In the genomic region with DNA sequence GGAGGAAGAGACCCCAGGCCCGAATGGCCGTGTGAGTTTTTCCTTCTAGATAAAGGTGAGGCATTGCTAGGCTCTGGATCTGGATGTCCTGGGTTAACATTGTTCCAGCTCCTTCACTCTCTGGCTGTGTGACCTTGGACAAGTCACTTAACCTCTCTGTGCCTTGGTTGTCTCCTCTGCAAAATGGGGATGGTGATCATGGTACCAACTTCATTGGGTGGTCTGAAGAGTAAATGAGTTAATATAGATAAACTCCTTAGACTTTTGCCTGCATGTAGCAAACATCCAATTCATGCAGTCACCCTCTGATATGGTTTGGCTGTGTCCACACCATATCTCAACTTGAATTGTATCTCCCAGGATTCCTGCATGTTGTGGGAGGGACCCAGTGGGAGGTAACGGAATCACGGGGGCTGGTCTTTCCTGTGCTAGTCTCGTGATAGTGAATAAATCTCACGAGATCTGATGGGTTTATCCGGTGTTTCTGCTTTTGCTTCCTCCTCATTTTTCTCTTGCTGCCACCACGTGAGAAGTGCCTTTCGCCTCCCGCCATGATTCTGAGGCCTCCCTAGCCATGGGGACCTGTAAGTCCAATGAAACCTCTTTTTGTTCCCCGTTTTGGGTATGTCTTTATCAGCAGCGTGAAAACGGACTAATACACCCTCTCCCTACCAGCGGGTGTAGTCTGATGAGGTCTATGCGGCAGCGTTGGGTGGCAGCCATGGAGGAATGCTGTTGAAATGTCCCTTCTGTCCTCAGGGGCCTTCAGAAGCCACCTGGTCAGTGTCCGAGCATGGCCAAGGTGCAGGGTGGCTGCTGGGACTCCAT, we compare ENCODE assay signal across 21 cellular contexts.
A peak's percentile ranks its signal among the peaks of the same experiment; 100 is the strongest.
DNase-seq lines count a peak whose midpoint lies in the region; ATAC-seq, FAIRE-seq and TF ChIP-seq lines count a peak whose summit lies in the region.
"Had no signal": no experiment of that assay in that cellular context is flagged by ENCODE, and none has a peak within 500 bp of the region (broad histone marks: within the 10 kb centered on the region; RNA-seq: fewer than 3 reads in every experiment).

No MANE protein-coding gene starts in this region.

- H4K20me1 ChIP-seq in HepG2 (ENCODE audit: insufficient read depth, low read length), result no peaks in the 10 kb centered on the region
- H4K20me1 ChIP-seq in H1 (replicated peaks in 1 of 2; ENCODE audit: control insufficient read depth in 1 of 2, insufficient read depth in 2 of 2, low read length in 2 of 2), result no peaks in the 10 kb centered on the region

- no peaks in the 10 kb centered on the region for H3K36me3 Mint-ChIP-seq in activated naive CD4-positive, alpha-beta T cell treated with anti-CD3 and anti-CD28 coated beads, Interleukin-2, amount 10 ng/mL, durations not matched to agents 7 days and 5 days
- H3K36me3 Mint-ChIP-seq: IgD-negative memory B cell had no signal

- H2BK5ac ChIP-seq in H1 (ENCODE audit: low read depth, low read length), result no peak overlapping the region
- H2BK5ac ChIP-seq in neuronal stem cell (ENCODE audit: low read length), result no peak overlapping the region

- DNase-seq in HepG2 (ENCODE audit: low spot score) (no peak), right lobe of liver (no peak), SK-MEL-5 (ENCODE audit: low read depth, low spot score) (peak; percentile 43), H1 (ENCODE audit: low read depth in 1 of 2, low spot score in 2 of 2) (no peak), neuronal stem cell (ENCODE audit: low spot score) (no peak), germinal center (ENCODE audit: low spot score) (no peak), left ventricle myocardium superior (no peak)
- DNase-seq in activated naive CD4-positive, alpha-beta T cell treated with anti-CD3 and anti-CD28 coated beads, Interleukin-2, amount 10 ng/mL, durations not matched to agents 7 days and 5 days, result no peak
- DNase-seq: AML-193; CD4-positive, alpha-beta T cell; DMS79 treated with DMSO at 0.1 percent for 48 hours; GF-D8; GM23248; H7; KG1 had no signal

- TF ChIP-seq POLR2A in HepG2 (IDR thresholded peaks at IDR 0.05; ENCODE audit: insufficient read depth in 1 of 2, low read depth in 2 of 2, low read length in 2 of 2), result no peak
- TF ChIP-seq POLR2A in right lobe of liver (IDR thresholded peaks at IDR 0.05), result no peak
- no peak for TF ChIP-seq POLR2A in H1 (IDR thresholded peaks at IDR 0.05; ENCODE audit: control extremely low read depth in 1 of 2, low read depth in 2 of 2, low read length in 2 of 2)

- intact Hi-C loops in HepG2 (cut with micrococcal nuclease; ENCODE audit: unreplicated experiment), result no loop called here
- intact Hi-C loops in right lobe of liver (cut with DNase I), result no loop called here
- intact Hi-C loops in left ventricle myocardium superior (cut with micrococcal nuclease), result no loop called here

- no peak overlapping the region for H3K4me3 Mint-ChIP-seq in activated naive CD4-positive, alpha-beta T cell treated with anti-CD3 and anti-CD28 coated beads, Interleukin-2, amount 10 ng/mL, durations not matched to agents 7 days and 5 days
- H3K4me3 Mint-ChIP-seq: CD4-positive, alpha-beta T cell; IgD-negative memory B cell had no signal

- in situ Hi-C loops in HepG2 (cut with HindIII; ENCODE audit: extremely low pct_ligation_motif_present, low pct_unique_long_range_greater_than_20kb) (no loop called here), SK-MEL-5 (cut with HindIII; ENCODE audit: low pct_unique_long_range_greater_than_20kb, low sequenced_read_pairs) (no loop called here)

- H3K23me2 ChIP-seq in H1 (ENCODE audit: low read depth, low read length), result no peaks in the 10 kb centered on the region

- H3K27me3 ChIP-seq in HepG2 (ENCODE audit: control insufficient read depth in 1 of 2, insufficient read depth in 2 of 2, low read length in 2 of 2), result peaks cover 0 to 8% of the 10 kb centered on the region in 2 experiments; a peak in 1 of 5 replicates
- H3K27me3 ChIP-seq in right lobe of liver, result no peaks in the 10 kb centered on the region
- no peaks in the 10 kb centered on the region; a peak in 1 of 7 replicates for H3K27me3 ChIP-seq in H1 (replicated peaks in 1 of 4; ENCODE audit: control insufficient read depth in 3 of 4, extremely low read depth in 1 of 4, insufficient read depth in 3 of 4, low read length in 3 of 4)
- no peaks in the 10 kb centered on the region for H3K27me3 ChIP-seq in neuronal stem cell (ENCODE audit: control insufficient read depth in 3 of 3, insufficient read depth in 3 of 3, low read depth in 1 of 3, low read length in 3 of 3)

- H3K27me3 Mint-ChIP-seq in activated naive CD4-positive, alpha-beta T cell treated with anti-CD3 and anti-CD28 coated beads, Interleukin-2, amount 10 ng/mL, durations not matched to agents 7 days and 5 days, result no peaks in the 10 kb centered on the region
- H3K27me3 Mint-ChIP-seq: CD4-positive, alpha-beta T cell had no signal

- H3K4me2 ChIP-seq in HepG2 (ENCODE audit: low read depth, low read length) (no peak overlapping the region), H1 (ENCODE audit: insufficient read depth in 1 of 2, low read depth in 2 of 2, low read length in 2 of 2) (no peak overlapping the region), neuronal stem cell (ENCODE audit: insufficient read depth, low read length, poor library complexity, severe bottlenecking) (no peak overlapping the region)
- H3K4me2 ChIP-seq: A549 had no signal

- H3K79me1 ChIP-seq in H1 (ENCODE audit: low read depth, low read length) (no peaks in the 10 kb centered on the region), neuronal stem cell (ENCODE audit: low read depth, low read length) (no peaks in the 10 kb centered on the region)

- no peak overlapping the region for H3K23ac ChIP-seq in H1 (ENCODE audit: insufficient read length)
- H3K23ac ChIP-seq in neuronal stem cell (ENCODE audit: low read depth, low read length, poor library complexity), result no peak overlapping the region

- POLR2A ChIA-PET in HepG2 (lab: Yijun Ruan, JAX) (no interaction called here), H1 (lab: Charles Lee; ENCODE audit: partially characterized antibody) (no interaction called here)

- WGBS in HepG2 (ENCODE audit: low lambda C conversion rate), result 23% methylated on average over 14 of the region's 17 CpGs
- 73% methylated on average over 16 of the region's 17 CpGs for WGBS in right lobe of liver (ENCODE audit: insufficient coverage, low coverage, low lambda C conversion rate, missing lambda C conversion rate)
- 86% methylated on average over 17 of the region's 17 CpGs; no CpG with 5 or more reads in 1 of the 2 experiments for WGBS in H1 (ENCODE audit: extremely low coverage in 1 of 2, insufficient coverage in 1 of 2, insufficient read length in 1 of 2, insufficient replicate concordance in 2 of 2, low coverage in 1 of 2, low lambda C conversion rate in 2 of 2, missing lambda C conversion rate in 1 of 2), 2 experiments
- WGBS in neuronal stem cell (ENCODE audit: extremely low coverage in 2 of 2, insufficient read length in 2 of 2, insufficient replicate concordance in 1 of 2), 2 donors, result no CpG with 5 or more reads among the region's 17 CpGs

- no peaks in the 10 kb centered on the region for H3K4me1 Mint-ChIP-seq in activated naive CD4-positive, alpha-beta T cell treated with anti-CD3 and anti-CD28 coated beads, Interleukin-2, amount 10 ng/mL, durations not matched to agents 7 days and 5 days
- H3K4me1 Mint-ChIP-seq: IgD-negative memory B cell had no signal

- H2AK5ac ChIP-seq in H1 (ENCODE audit: low read depth, low read length) (no peak overlapping the region), neuronal stem cell (ENCODE audit: low read depth, low read length) (peak overlapping the region; percentile 30)

- no peak for TF ChIP-seq EP300 in HepG2 (IDR thresholded peaks at IDR 0.05; ENCODE audit: low read depth in 2 of 2, low read length in 2 of 2)
- no peak for TF ChIP-seq EP300 in HepG2 (CRISPR knock-in tag; IDR thresholded peaks at IDR 0.05; ENCODE audit: borderline replicate concordance)
- no peak for TF ChIP-seq EP300 in H1 (IDR thresholded peaks at IDR 0.05; ENCODE audit: borderline replicate concordance in 1 of 2, low read depth in 2 of 2, low read length in 2 of 2)

- H3K4ac ChIP-seq in H1 (replicated peaks; ENCODE audit: insufficient read length, low read depth, low read length) (no peak overlapping the region), neuronal stem cell (ENCODE audit: low read length) (no peak overlapping the region)

- H3K79me2 ChIP-seq in HepG2 (ENCODE audit: insufficient read depth, low read length), result no peaks in the 10 kb centered on the region
- no peaks in the 10 kb centered on the region for H3K79me2 ChIP-seq in H1 (ENCODE audit: control insufficient read depth in 1 of 2, insufficient read depth in 2 of 2, low read length in 2 of 2)

- no peak for TF ChIP-seq CTCF in HepG2 (CRISPR knock-in tag; IDR thresholded peaks at IDR 0.05)
- TF ChIP-seq CTCF in right lobe of liver (IDR thresholded peaks at IDR 0.05), result no peak
- TF ChIP-seq CTCF in H1 (IDR thresholded peaks at IDR 0.05; ENCODE audit: control extremely low read depth in 1 of 3, insufficient read depth in 1 of 3, low read depth in 1 of 3, low read length in 3 of 3), result no peak

- CTCF ChIA-PET in HepG2 (lab: Yijun Ruan, JAX; ENCODE audit: low intra/inter-chr PET ratio, low total read pairs) (no interaction called here), H1 (lab: Charles Lee; ENCODE audit: partially characterized antibody) (interaction anchor here (1.3 kb wide), 1 partner anchor 82 kb away, joined by 3 read pairs; no protein-coding TSS in a partner anchor)
- CTCF ChIA-PET in activated naive CD4-positive, alpha-beta T cell treated with anti-CD3 and anti-CD28 coated beads, Interleukin-2, amount 10 ng/mL, durations not matched to agents 7 days and 5 days (lab: Charles Lee), result no interaction called here

- H4K5ac ChIP-seq in H1 (ENCODE audit: insufficient read length, low read depth, low read length), result no peak overlapping the region

- FAIRE-seq in HepG2 (lab: Jason Lieb, UNC), result no peak
- FAIRE-seq in H1 (lab: Jason Lieb, UNC), result no peak
- FAIRE-seq: A549, HTR-8/SVneo had no signal

- BruUV-seq in HepG2 (replicated peaks; lab: Mats Ljungman, UMichigan), result no TSS peak

- no peak overlapping the region for H2BK20ac ChIP-seq in H1 (ENCODE audit: low read length)

- H3K4me3 ChIP-seq in HepG2 (replicated peaks in 1 of 3; ENCODE audit: insufficient read depth in 1 of 3, low read depth in 2 of 3, low read length in 3 of 3) (no peak overlapping the region), right lobe of liver (no peak overlapping the region), H1 (ENCODE audit: extremely low read depth in 1 of 4, insufficient read depth in 2 of 4, low read depth in 3 of 4, low read length in 4 of 4) (no peak overlapping the region), neuronal stem cell (ENCODE audit: low read length in 2 of 2) (no peak overlapping the region)
- H3K4me3 ChIP-seq: A549, GM23248 had no signal

- no peak for TF ChIP-seq RAD21 in HepG2 (CRISPR knock-in tag; IDR thresholded peaks at IDR 0.05)
- TF ChIP-seq RAD21 in H1 (IDR thresholded peaks at IDR 0.05 in 1 of 2, conservative IDR thresholded peaks at IDR 0.05 in 1 of 2; ENCODE audit: low read depth in 2 of 2, low read length in 2 of 2), result no peak

- no peak for ATAC-seq in HepG2
- ATAC-seq in right lobe of liver, result no peak
- ATAC-seq in left ventricle myocardium superior, result no peak
- ATAC-seq: A549 had no signal

- H3K14ac ChIP-seq in H1 (ENCODE audit: insufficient read length) (no peak overlapping the region), neuronal stem cell (ENCODE audit: low read length) (no peak overlapping the region)

- no peak overlapping the region for H2BK120ac ChIP-seq in H1 (replicated peaks; ENCODE audit: low read depth, low read length)
- H2BK120ac ChIP-seq in neuronal stem cell (ENCODE audit: low read depth, low read length), result no peak overlapping the region

- H3K18ac ChIP-seq in H1 (ENCODE audit: extremely low read depth, low read length) (no peak overlapping the region), neuronal stem cell (ENCODE audit: low read length) (no peak overlapping the region)

- H2BK12ac ChIP-seq in H1 (ENCODE audit: low read depth, low read length) (no peak overlapping the region), neuronal stem cell (ENCODE audit: low read length) (no peak overlapping the region)

- peaks cover 21% of the 10 kb centered on the region for H3K9me3 Mint-ChIP-seq in activated naive CD4-positive, alpha-beta T cell treated with anti-CD3 and anti-CD28 coated beads, Interleukin-2, amount 10 ng/mL, durations not matched to agents 7 days and 5 days

- H2AFZ ChIP-seq in HepG2 (ENCODE audit: low read length), result no peak overlapping the region
- H2AFZ ChIP-seq in H1 (ENCODE audit: low read length), result no peak overlapping the region
- H2AFZ ChIP-seq in neuronal stem cell (ENCODE audit: low read length), result no peak overlapping the region
- H2AFZ ChIP-seq: GM23248 had no signal

- H3K9ac ChIP-seq in HepG2 (ENCODE audit: insufficient read depth, low read depth, low read length) (no peak overlapping the region), H1 (replicated peaks in 1 of 4; ENCODE audit: extremely low read depth in 1 of 4, low read depth in 3 of 4, low read length in 3 of 4) (no peak overlapping the region), neuronal stem cell (ENCODE audit: low read depth, low read length, poor library complexity) (no peak overlapping the region)
- H3K9ac ChIP-seq: GM23248 had no signal

- H3K27ac ChIP-seq in HepG2 (ENCODE audit: extremely low read length, insufficient read depth, low read length), result no peak overlapping the region
- no peak overlapping the region for H3K27ac ChIP-seq in right lobe of liver
- no peak overlapping the region for H3K27ac ChIP-seq in H1 (ENCODE audit: low read depth, low read length)
- H3K27ac ChIP-seq in neuronal stem cell (replicated peaks; ENCODE audit: low read length), result no peak overlapping the region
- H3K27ac ChIP-seq: 22Rv1, A549, C4-2B, GM23248, HL-60 had no signal

- H4K91ac ChIP-seq in H1 (replicated peaks; ENCODE audit: insufficient read length, low read length), result no peak overlapping the region
- H4K91ac ChIP-seq in neuronal stem cell (ENCODE audit: low read depth, low read length, poor library complexity), result no peak overlapping the region

- H2BK15ac ChIP-seq in H1 (ENCODE audit: low read length) (no peak overlapping the region), neuronal stem cell (ENCODE audit: low read length) (no peak overlapping the region)

- H3K27ac Mint-ChIP-seq in activated naive CD4-positive, alpha-beta T cell treated with anti-CD3 and anti-CD28 coated beads, Interleukin-2, amount 10 ng/mL, durations not matched to agents 7 days and 5 days, result no peak overlapping the region
- H3K27ac Mint-ChIP-seq: CD4-positive, alpha-beta T cell; IgD-negative memory B cell had no signal

- H3K4me1 ChIP-seq in HepG2 (ENCODE audit: insufficient read depth, low read length), result no peaks in the 10 kb centered on the region
- H3K4me1 ChIP-seq in right lobe of liver, result no peaks in the 10 kb centered on the region
- H3K4me1 ChIP-seq in H1 (replicated peaks in 1 of 4; ENCODE audit: control insufficient read depth in 3 of 4, insufficient read depth in 4 of 4, low read length in 3 of 4), result no peaks in the 10 kb centered on the region
- H3K4me1 ChIP-seq in neuronal stem cell (ENCODE audit: control insufficient read depth in 2 of 2, insufficient read depth in 1 of 2, low read depth in 1 of 2, low read length in 2 of 2), result no peaks in the 10 kb centered on the region
- H3K4me1 ChIP-seq: A549 had no signal

- H3K9me3 ChIP-seq in HepG2 (ENCODE audit: low read length) (no peaks in the 10 kb centered on the region), right lobe of liver (no peaks in the 10 kb centered on the region), H1 (ENCODE audit: insufficient read depth in 2 of 2, low read depth in 1 of 2, low read length in 1 of 2) (peaks cover 3 to 5% of the 10 kb centered on the region in 2 experiments; a peak in 1 of 4 replicates), neuronal stem cell (replicated peaks in 1 of 2; ENCODE audit: control insufficient read depth in 2 of 2, insufficient read depth in 1 of 2, low read depth in 1 of 2, low read length in 2 of 2) (peaks cover 0 to 5% of the 10 kb centered on the region in 2 donors)
- H3K9me3 ChIP-seq: A549 had no signal

- H4K8ac ChIP-seq in H1 (ENCODE audit: extremely low read depth, insufficient read depth, low read length) (no peak overlapping the region), neuronal stem cell (ENCODE audit: low read depth, low read length) (no peak overlapping the region)

- H3K56ac ChIP-seq in H1 (replicated peaks; ENCODE audit: insufficient read length, low read depth, low read length), result no peak overlapping the region

- H3K36me3 ChIP-seq in HepG2 (replicated peaks in 1 of 2; ENCODE audit: control insufficient read depth in 1 of 2, insufficient read depth in 2 of 2, low read length in 2 of 2) (no peaks in the 10 kb centered on the region), right lobe of liver (no peaks in the 10 kb centered on the region), H1 (ENCODE audit: control insufficient read depth in 2 of 4, insufficient read depth in 4 of 4, low read length in 3 of 4) (no peaks in the 10 kb centered on the region), neuronal stem cell (replicated peaks in 1 of 2; ENCODE audit: control insufficient read depth in 2 of 2, insufficient read depth in 2 of 2, low read length in 2 of 2) (no peaks in the 10 kb centered on the region)
